ENCODE assay signal across 1 cellular context in the genomic region with DNA sequence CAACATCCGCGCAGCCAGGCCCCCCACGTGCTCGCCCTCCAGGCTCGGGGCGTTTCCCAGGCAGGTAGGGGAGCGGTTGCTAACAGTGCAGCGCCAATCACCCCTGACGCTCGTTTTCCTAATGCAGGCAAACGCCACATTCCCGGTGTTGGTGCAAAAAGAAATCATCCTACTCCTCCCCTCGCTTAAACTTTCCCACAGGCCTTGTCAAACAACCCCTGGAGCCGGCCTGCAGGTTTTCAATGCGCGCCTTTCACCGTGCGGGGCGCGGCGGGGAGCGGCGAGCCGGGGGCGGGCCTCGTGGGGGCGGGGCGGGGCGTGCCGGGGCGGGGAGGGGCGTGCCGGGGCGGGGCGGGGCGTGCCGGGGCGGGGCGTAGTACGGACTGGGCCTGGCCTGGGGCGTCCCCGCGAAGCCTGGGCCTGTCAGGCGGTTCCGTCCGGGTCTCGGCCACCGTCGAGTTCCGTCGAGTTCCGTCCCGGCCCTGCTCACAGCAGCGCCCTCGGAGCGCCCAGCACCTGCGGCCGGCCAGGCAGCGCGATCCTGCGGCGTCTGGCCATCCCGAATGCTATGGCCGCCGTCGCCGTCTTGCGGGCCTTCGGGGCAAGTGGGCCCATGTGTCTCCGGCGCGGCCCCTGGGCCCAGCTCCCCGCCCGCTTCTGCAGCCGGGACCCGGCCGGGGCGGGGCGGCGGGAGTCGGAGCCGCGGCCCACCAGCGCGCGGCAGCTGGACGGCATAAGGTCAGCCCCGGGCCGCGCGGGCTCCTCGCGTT.
TF ChIP-seq lines count a peak whose summit lies in the region.

A gene with protein sequence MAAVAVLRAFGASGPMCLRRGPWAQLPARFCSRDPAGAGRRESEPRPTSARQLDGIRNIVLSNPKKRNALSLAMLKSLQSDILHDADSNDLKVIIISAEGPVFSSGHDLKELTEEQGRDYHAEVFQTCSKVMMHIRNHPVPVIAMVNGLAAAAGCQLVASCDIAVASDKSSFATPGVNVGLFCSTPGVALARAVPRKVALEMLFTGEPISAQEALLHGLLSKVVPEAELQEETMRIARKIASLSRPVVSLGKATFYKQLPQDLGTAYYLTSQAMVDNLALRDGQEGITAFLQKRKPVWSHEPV (plus strand): TSS at position 374 of the 770 bp plus-strand sequence. CDS start 195 bp downstream, at position 569.

TF ChIP-seq in H1, 55 proteins besides CTCF, POLR2A, EP300 and RAD21:
- peak; percentile 75; the same call in 1 of the 2 replicates for TF ChIP-seq YY1 (IDR thresholded peaks at IDR 0.05; ENCODE audit: low read depth, low read length)
- 0 out of 2 replicates have a peak, but pooled peaks have one; percentile 29 for TF ChIP-seq TAF1 (IDR thresholded peaks at IDR 0.05; ENCODE audit: low read depth, low read length)
- TF ChIP-seq RNF2 (IDR thresholded peaks at IDR 0.05; ENCODE audit: borderline replicate concordance, low read depth, low read length, missing control alignments, poor library complexity, severe bottlenecking): no peak
- TF ChIP-seq, protein P1, sequence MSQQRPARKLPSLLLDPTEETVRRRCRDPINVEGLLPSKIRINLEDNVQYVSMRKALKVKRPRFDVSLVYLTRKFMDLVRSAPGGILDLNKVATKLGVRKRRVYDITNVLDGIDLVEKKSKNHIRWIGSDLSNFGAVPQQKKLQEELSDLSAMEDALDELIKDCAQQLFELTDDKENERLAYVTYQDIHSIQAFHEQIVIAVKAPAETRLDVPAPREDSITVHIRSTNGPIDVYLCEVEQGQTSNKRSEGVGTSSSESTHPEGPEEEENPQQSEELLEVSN (IDR thresholded peaks at IDR 0.05): peak; percentile 60; the same call in 1 of the 2 replicates
- peak; percentile 54 for TF ChIP-seq KDM4A (IDR thresholded peaks at IDR 0.05; ENCODE audit: low read depth, low read length, severe bottlenecking)
- TF ChIP-seq CHD7 (IDR thresholded peaks at IDR 0.05; ENCODE audit: insufficient replicate concordance, low read length): no peak
- no peak for TF ChIP-seq RBBP5 (IDR thresholded peaks at IDR 0.05; ENCODE audit: borderline replicate concordance, low read depth, low read length)
- TF ChIP-seq MAX (IDR thresholded peaks at IDR 0.05): peak; percentile 84
- TF ChIP-seq PHF8 (conservative IDR thresholded peaks at IDR 0.05; ENCODE audit: low read depth, low read length): peak; percentile 64; the same call in 1 of the 2 replicates
